11 cellular contexts compared by ENCODE assay signal in genomic region chr19:11179716-11180297, GRCh38. TPM values are rescaled to one million over a fixed set of nuclear protein-coding genes. Genes with fewer than 3 reads are reported as not detected.
DNase-seq lines count a peak whose midpoint lies in the region; ATAC-seq, FAIRE-seq and TF ChIP-seq lines count a peak whose summit lies in the region.
"Had no signal": no experiment of that assay in that cellular context is flagged by ENCODE, and none has a peak within 500 bp of the region (broad histone marks: within the 10 kb centered on the region; RNA-seq: fewer than 3 reads in every experiment).

No MANE protein-coding gene starts in this region.

- WGBS in prostate gland, result 66% methylated on average over 11 of the region's 11 CpGs

- TF ChIP-seq CTCF in GM10266 (IDR thresholded peaks at IDR 0.05; ENCODE audit: control insufficient read depth, insufficient read depth, low read depth, missing control alignments) (no peak), coronary artery (IDR thresholded peaks at IDR 0.05) (no peak), prostate gland (IDR thresholded peaks at IDR 0.05) (no peak)

- TF ChIP-seq POLR2A in prostate gland (IDR thresholded peaks at IDR 0.05), result no peak

- FAIRE-seq in HTR-8/SVneo (lab: Jason Lieb, UNC), result no peak

- peaks cover 6% of the 10 kb centered on the region for H3K36me3 ChIP-seq in H7 (replicated peaks; ENCODE audit: control insufficient read depth, insufficient read depth, low read length)
- peaks cover 0 to 11% of the 10 kb centered on the region in 2 donors for H3K36me3 ChIP-seq in prostate gland

- ATAC-seq in HG02588 (IDR thresholded peaks at IDR 0.05; ENCODE audit: unreplicated experiment), result no peak

- H3K27ac ChIP-seq in coronary artery (peak overlapping the region; percentile 79), prostate gland (peak overlapping the region; percentile 23 to 36)

- intact Hi-C loops in prostate gland (cut with DNase I), result no loop called here

- no peaks in the 10 kb centered on the region for H3K27me3 ChIP-seq in H7 (ENCODE audit: control insufficient read depth, insufficient read depth, low read length)
- no peaks in the 10 kb centered on the region for H3K27me3 ChIP-seq in prostate gland (replicated peaks; ENCODE audit: insufficient read depth)

- H3K9me3 ChIP-seq in prostate gland, result no peaks in the 10 kb centered on the region

- no peak overlapping the region for H3K4me3 ChIP-seq in H7 (ENCODE audit: insufficient read depth, low read depth, low read length)
- H3K4me3 ChIP-seq in coronary artery, result peak overlapping the region; percentile 35
- no peak overlapping the region for H3K4me3 ChIP-seq in prostate gland

- peak; percentile 83 for DNase-seq in GM10266 (ENCODE audit: extremely low spot score)
- peak; percentile 38 for DNase-seq in H7
- DNase-seq in coronary artery (ENCODE audit: low spot score), result no peak
- no peak for DNase-seq in prostate gland (ENCODE audit: low spot score)
- DNase-seq in dedifferentiated amniotic fluid mesenchymal stem cell (ENCODE audit: extremely low spot score), result no peak
- no peak for DNase-seq in activated CD4-positive, alpha-beta T cell treated with anti-CD3 and anti-CD28 coated beads for 48 hours
- no peak for DNase-seq in HTR-8/SVneo (ENCODE audit: insufficient read length, low spot score)
- DNase-seq: NCI-H774 had no signal

- H3K4me1 ChIP-seq in prostate gland (replicated peaks), result no peaks in the 10 kb centered on the region

RNA-seq across cellular contexts. Expression of gene KANK2, which starts 17.5 kb away (rescaled TPM):
- 32.3 and 41.8 TPM in 2 replicates for total RNA-seq in H7 (2014; rRNA removed; shearing (Covaris generic))
- 100 to 1,000 TPM; 150 to 370 TPM for total RNA-seq in prostate gland

RNA-seq across cellular contexts. Expression of gene SPC24, which starts 24.2 kb away (rescaled TPM):
- total RNA-seq in H7 (2014; rRNA removed; shearing (Covaris generic)), result 66.8 and 67.0 TPM in 2 replicates
- total RNA-seq in prostate gland, result 1 to 10 TPM in 1 of 2 donors, under 1 TPM in 1; 0.73 to 5.0 TPM

RNA-seq across cellular contexts. Expression of gene ANGPTL8, which starts 59.6 kb away (rescaled TPM):
- total RNA-seq in H7 (2014; rRNA removed; shearing (Covaris generic)), result not detected in 2 replicates
- not detected for total RNA-seq in prostate gland
- total RNA-seq: activated naive CD4-positive, alpha-beta T cell treated with anti-CD3 and anti-CD28 coated beads, Interleukin-2, amount 50 U/mL, for 72 hours; T-helper 2 cell treated with Interferon-gamma antibody and Interleukin-4, amounts not matched to agents 100 ng/mL and 5 ng/mL, for 36 hours had no signal

Comparison
In these comparisons a context has a peak if more than half of its experiments do, and no peak if none do; other contexts are left out.
1. DNase-seq: peak in GM10266 (single experiment) and H7 (single experiment); none in coronary artery (single experiment), prostate gland (single experiment), dedifferentiated amniotic fluid mesenchymal stem cell (single experiment), activated CD4-positive, alpha-beta T cell treated with anti-CD3 and anti-CD28 coated beads for 48 hours (single experiment) and HTR-8/SVneo (single experiment).
2. RNA of gene SPC24, which starts 24.2 kb away (total RNA-seq): 66.8 to 67.0 TPM in H7; 0.73 to 5.0 TPM in prostate gland; every median in the first group is over 10 times any median in the second.